In the genomic region with DNA sequence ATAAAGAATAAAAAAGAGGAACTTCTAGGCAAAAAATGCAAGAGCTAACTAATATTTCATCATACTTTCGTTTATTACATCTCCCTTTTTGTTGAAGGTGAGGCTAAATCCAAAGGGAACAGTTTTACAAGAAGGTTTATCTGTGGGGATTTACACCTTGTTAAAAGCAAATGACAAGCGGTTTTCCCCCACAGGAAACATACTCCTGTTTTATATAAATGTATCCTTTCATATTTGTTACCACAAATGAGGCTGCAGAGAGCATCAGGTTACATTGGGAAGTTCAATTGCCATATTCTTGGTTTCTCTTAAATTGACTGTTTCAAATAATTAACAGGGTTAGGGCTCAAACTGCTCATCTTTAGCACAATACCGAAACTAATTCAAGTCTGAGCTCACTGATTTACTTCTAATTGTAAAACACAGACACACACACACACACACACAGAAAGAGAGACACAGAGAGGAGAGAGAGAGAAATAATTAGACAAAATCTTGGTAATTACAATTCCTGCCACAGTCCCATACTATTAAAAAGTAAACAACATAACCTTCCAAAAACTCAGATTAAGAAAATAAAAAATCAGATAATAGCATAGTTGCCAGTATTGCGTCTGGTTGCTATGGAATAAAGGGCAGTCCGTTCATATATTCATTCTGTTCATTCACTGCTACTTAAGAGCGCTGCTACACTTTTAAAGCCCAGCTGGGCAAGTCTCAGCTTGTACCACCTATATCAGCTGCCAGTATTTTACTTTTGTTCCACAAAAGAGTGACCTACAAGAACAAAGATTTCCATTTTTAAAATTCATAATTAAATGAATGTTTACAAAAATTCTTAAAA, we compare ENCODE assay signal across 8 cellular contexts. TPM values are rescaled to one million over a fixed set of nuclear protein-coding genes. Genes with fewer than 3 reads are reported as not detected.
A peak's percentile ranks its signal among the peaks of the same experiment; 100 is the strongest.
DNase-seq lines count a peak whose midpoint lies in the region; ATAC-seq, FAIRE-seq and TF ChIP-seq lines count a peak whose summit lies in the region.

No MANE protein-coding gene starts in this region.

- H3K4me2 ChIP-seq in BLaER1 = peak overlapping the region; percentile 32

- FAIRE-seq in islet of Langerhans (lab: Jason Lieb, UNC) = peak; percentile 93

- peaks cover 18% of the 10 kb centered on the region for H3K4me1 ChIP-seq in BLaER1
- no peaks in the 10 kb centered on the region for H3K4me1 ChIP-seq in Peyer's patch
- H3K4me1 ChIP-seq in vagina = peaks cover 7% of the 10 kb centered on the region

- ATAC-seq in GM18907 (IDR thresholded peaks at IDR 0.05; ENCODE audit: unreplicated experiment) (peak; percentile 52), SK-N-SH treated with all-trans-retinoic acid at 6 μM for 48 hours (peak; percentile 40; the same call in 1 of the 3 replicates)

- TF ChIP-seq CTCF in Peyer's patch (IDR thresholded peaks at IDR 0.05) (no peak), vagina (IDR thresholded peaks at IDR 0.05) (no peak)

- H3K27ac ChIP-seq in BLaER1 = peak overlapping the region; percentile 56; the same call in 1 of the 2 replicates
- peak overlapping the region in 1 of 4 donors; percentile 16 for H3K27ac ChIP-seq in Peyer's patch
- H3K27ac ChIP-seq in vagina = no peak overlapping the region

- H3K9me3 ChIP-seq in BLaER1 = no peaks in the 10 kb centered on the region
- H3K9me3 ChIP-seq in Peyer's patch = no peaks in the 10 kb centered on the region
- H3K9me3 ChIP-seq in vagina = no peaks in the 10 kb centered on the region

- no peaks in the 10 kb centered on the region for H4K20me1 ChIP-seq in BLaER1

- peak overlapping the region; percentile 36; the same call in 1 of the 2 replicates for H3K9ac ChIP-seq in BLaER1

- no peak overlapping the region for H3K4me3 ChIP-seq in BLaER1
- H3K4me3 ChIP-seq in Peyer's patch = no peak overlapping the region
- no peak overlapping the region for H3K4me3 ChIP-seq in vagina

- no peaks in the 10 kb centered on the region for H3K27me3 ChIP-seq in BLaER1
- H3K27me3 ChIP-seq in Peyer's patch = no peaks in the 10 kb centered on the region
- H3K27me3 ChIP-seq in vagina = no peaks in the 10 kb centered on the region

- peak; percentile 61 for DNase-seq in LoVo (ENCODE audit: low spot score)
- DNase-seq in Peyer's patch = no peak
- DNase-seq in vagina (ENCODE audit: extremely low spot score in 2 of 2) = no peak
- no peak for DNase-seq in GM03348 (ENCODE audit: low spot score)

- intact Hi-C loops in vagina (cut with DNase I) = no loop called here

- TF ChIP-seq POLR2A in Peyer's patch (IDR thresholded peaks at IDR 0.05) (no peak), vagina (IDR thresholded peaks at IDR 0.05) (no peak)

- H3K36me3 ChIP-seq in BLaER1 (no peaks in the 10 kb centered on the region), Peyer's patch (no peaks in the 10 kb centered on the region), vagina (no peaks in the 10 kb centered on the region)

TF ChIP-seq in SK-N-SH treated with all-trans-retinoic acid at 6 μM for 48 hours, 23 proteins besides CTCF, POLR2A, EP300 and RAD21:
- TF ChIP-seq CSDC2 (CRISPR knock-in tag; IDR thresholded peaks at IDR 0.05) (no peak), GLIS3 (CRISPR knock-in tag; IDR thresholded peaks at IDR 0.05) (no peak), ZFP3 (CRISPR knock-in tag; IDR thresholded peaks at IDR 0.05) (no peak), TCF4 (CRISPR knock-in tag; IDR thresholded peaks at IDR 0.05; ENCODE audit: borderline replicate concordance) (no peak), SNAI2 (CRISPR knock-in tag; IDR thresholded peaks at IDR 0.05) (no peak)
- TF ChIP-seq, protein P1, sequence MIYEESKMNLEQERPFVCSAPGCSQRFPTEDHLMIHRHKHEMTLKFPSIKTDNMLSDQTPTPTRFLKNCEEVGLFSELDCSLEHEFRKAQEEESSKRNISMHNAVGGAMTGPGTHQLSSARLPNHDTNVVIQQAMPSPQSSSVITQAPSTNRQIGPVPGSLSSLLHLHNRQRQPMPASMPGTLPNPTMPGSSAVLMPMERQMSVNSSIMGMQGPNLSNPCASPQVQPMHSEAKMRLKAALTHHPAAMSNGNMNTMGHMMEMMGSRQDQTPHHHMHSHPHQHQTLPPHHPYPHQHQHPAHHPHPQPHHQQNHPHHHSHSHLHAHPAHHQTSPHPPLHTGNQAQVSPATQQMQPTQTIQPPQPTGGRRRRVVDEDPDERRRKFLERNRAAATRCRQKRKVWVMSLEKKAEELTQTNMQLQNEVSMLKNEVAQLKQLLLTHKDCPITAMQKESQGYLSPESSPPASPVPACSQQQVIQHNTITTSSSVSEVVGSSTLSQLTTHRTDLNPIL (CRISPR knock-in tag; IDR thresholded peaks at IDR 0.05; ENCODE audit: low read depth) = no peak
TF ChIP-seq in SK-N-SH treated with all-trans-retinoic acid at 6 μM for 48 hours: peak in this region for 0.

RNA-seq across cellular contexts. Expression of a gene that starts 17.0 kb away (rescaled TPM):
- total RNA-seq in Peyer's patch (10 to 100 TPM in 2 of 4 donors, 1 to 10 TPM in 2; 3.9 to 31.4 (median 9.5) TPM), vagina (11.8 TPM)
